ENCODE assay signal across 2 cellular contexts in genomic region chr4:119173729-119174361, GRCh38. TPM values are rescaled to one million over a fixed set of nuclear protein-coding genes. Genes with fewer than 3 reads are reported as not detected.
"Had no signal": no experiment of that assay in that cellular context is flagged by ENCODE, and none has a peak within 500 bp of the region (broad histone marks: within the 10 kb centered on the region; RNA-seq: fewer than 3 reads in every experiment).

No MANE protein-coding gene starts in this region.

RNA-seq across cellular contexts. Expression of gene MYOZ2, which starts 38.2 kb away (rescaled TPM):
- total RNA-seq: G401, GM12878 had no signal
- polyA plus RNA-seq: GM12878 had no signal
